1 cellular context compared by ENCODE assay signal in the genomic region with DNA sequence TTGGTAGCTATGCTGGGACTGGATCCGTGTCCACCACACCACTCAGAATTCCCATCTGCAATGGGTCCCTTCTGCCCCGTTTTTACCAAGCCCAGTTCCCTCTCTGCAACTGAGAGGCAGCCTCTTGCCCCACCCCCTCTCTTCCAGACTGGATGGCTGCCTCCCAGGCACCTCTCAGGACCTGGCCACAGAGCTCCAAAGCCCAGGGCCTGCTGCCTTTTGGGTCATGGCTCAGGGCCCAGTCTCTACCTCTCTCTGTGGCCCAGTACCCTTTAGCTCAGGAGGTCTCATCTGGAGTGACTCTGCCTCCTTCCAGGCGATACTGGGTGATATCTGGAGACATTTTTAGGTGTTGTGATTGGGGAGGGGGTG.
TF ChIP-seq lines count a peak whose summit lies in the region.

No MANE protein-coding gene starts in this region.

TF ChIP-seq in GM12878, 131 proteins besides CTCF, POLR2A, EP300 and RAD21:
- TF ChIP-seq HDAC2 (IDR thresholded peaks at IDR 0.05) = no peak
